In genomic region chr3:20054549-20054987, GRCh38 we compare ENCODE assay signal across 1 cellular context.
TF ChIP-seq lines count a peak whose summit lies in the region.

No MANE protein-coding gene starts in this region.

TF ChIP-seq in HEK293, 187 proteins besides CTCF, POLR2A, EP300 and RAD21 (continued from another document and continues in another):
- peak; percentile 19; the same call in 1 of the 2 replicates for TF ChIP-seq PRDM6 (tag by site-specific recombination; IDR thresholded peaks at IDR 0.05)
- no peak for TF ChIP-seq ZBTB10 (tag by site-specific recombination; IDR thresholded peaks at IDR 0.05)
- no peak; the same call in 1 of the 2 replicates for TF ChIP-seq ZNF513 (tag by site-specific recombination; IDR thresholded peaks at IDR 0.05)
- TF ChIP-seq ZNF362 (tag by site-specific recombination; IDR thresholded peaks at IDR 0.05): no peak
- no peak for TF ChIP-seq AEBP2 (tag by site-specific recombination; IDR thresholded peaks at IDR 0.05; ENCODE audit: borderline replicate concordance)
- TF ChIP-seq EGR2 (tag by site-specific recombination; IDR thresholded peaks at IDR 0.05; ENCODE audit: low read depth): no peak
- TF ChIP-seq ZNF670 (tag by site-specific recombination; IDR thresholded peaks at IDR 0.05; ENCODE audit: low read depth): no peak
- TF ChIP-seq ZNF184 (tag by site-specific recombination; IDR thresholded peaks at IDR 0.05): peak; percentile 90
- TF ChIP-seq ZNF571 (tag by site-specific recombination; IDR thresholded peaks at IDR 0.05): no peak
- TF ChIP-seq ZBTB17 (tag by site-specific recombination; IDR thresholded peaks at IDR 0.05): 0 out of 2 replicates have a peak, but pooled peaks have one; percentile 16
- no peak for TF ChIP-seq HOXC10 (CRISPR knock-in tag; IDR thresholded peaks at IDR 0.05)
- no peak for TF ChIP-seq ZNF292 (tag by site-specific recombination; IDR thresholded peaks at IDR 0.05; ENCODE audit: borderline replicate concordance, low read depth)
- TF ChIP-seq ZNF558 (tag by site-specific recombination; IDR thresholded peaks at IDR 0.05): peak; percentile 50; the same call in 1 of the 2 replicates
- peak; percentile 84 for TF ChIP-seq ZEB2 (tag by site-specific recombination; IDR thresholded peaks at IDR 0.05)
- TF ChIP-seq ZNF580 (tag by site-specific recombination; IDR thresholded peaks at IDR 0.05): no peak
- no peak for TF ChIP-seq ZNF133 (tag by site-specific recombination; IDR thresholded peaks at IDR 0.05)
- no peak for TF ChIP-seq PRDM4 (tag by site-specific recombination; IDR thresholded peaks at IDR 0.05)
- TF ChIP-seq ZNF394 (tag by site-specific recombination; IDR thresholded peaks at IDR 0.05; ENCODE audit: borderline replicate concordance): peak; percentile 26; the same call in 1 of the 2 replicates
- TF ChIP-seq ZNF366 (tag by site-specific recombination; conservative IDR thresholded peaks at IDR 0.05): peak; percentile 72
- TF ChIP-seq TCF7L2 (IDR thresholded peaks at IDR 0.05; ENCODE audit: borderline replicate concordance, low read depth, low read length): no peak
- no peak for TF ChIP-seq SCRT1 (tag by site-specific recombination; IDR thresholded peaks at IDR 0.05; ENCODE audit: borderline replicate concordance)
- no peak for TF ChIP-seq ZNF140 (tag by site-specific recombination; IDR thresholded peaks at IDR 0.05)
- peak; percentile 68; the same call in 1 of the 2 replicates for TF ChIP-seq ZBTB48 (tag by site-specific recombination; IDR thresholded peaks at IDR 0.05)
- TF ChIP-seq ZNF768 (tag by site-specific recombination; IDR thresholded peaks at IDR 0.05): no peak
- peak; percentile 52 for TF ChIP-seq ZNF518A (tag by site-specific recombination; conservative IDR thresholded peaks at IDR 0.05; ENCODE audit: low read depth)
- TF ChIP-seq ZNF175 (tag by site-specific recombination; IDR thresholded peaks at IDR 0.05): no peak
- no peak for TF ChIP-seq ZNF138 (tag by site-specific recombination; IDR thresholded peaks at IDR 0.05; ENCODE audit: borderline replicate concordance)
- TF ChIP-seq ZNF529 (tag by site-specific recombination; IDR thresholded peaks at IDR 0.05; ENCODE audit: insufficient replicate concordance): no peak
- no peak for TF ChIP-seq ZNF658 (tag by site-specific recombination; IDR thresholded peaks at IDR 0.05)
- no peak for TF ChIP-seq ZNF548 (tag by site-specific recombination; IDR thresholded peaks at IDR 0.05)
- no peak for TF ChIP-seq PBX3 (CRISPR knock-in tag; IDR thresholded peaks at IDR 0.05)
- TF ChIP-seq ZNF10 (tag by site-specific recombination; IDR thresholded peaks at IDR 0.05): no peak
- no peak; the same call in 1 of the 2 replicates for TF ChIP-seq GLI2 (tag by site-specific recombination; IDR thresholded peaks at IDR 0.05; ENCODE audit: borderline replicate concordance, low read depth)
- TF ChIP-seq ZNF302 (tag by site-specific recombination; IDR thresholded peaks at IDR 0.05; ENCODE audit: low read depth): no peak
- TF ChIP-seq ZNF704 (tag by site-specific recombination; IDR thresholded peaks at IDR 0.05): no peak
- TF ChIP-seq SALL2 (tag by site-specific recombination; IDR thresholded peaks at IDR 0.05; ENCODE audit: borderline replicate concordance): no peak
